ENCODE assay signal across 18 cellular contexts in genomic region chr18:52200891-52201663, GRCh38.
DNase-seq lines count a peak whose midpoint lies in the region; ATAC-seq and TF ChIP-seq lines count a peak whose summit lies in the region.
"Had no signal": no experiment of that assay in that cellular context is flagged by ENCODE, and none has a peak within 500 bp of the region (broad histone marks: within the 10 kb centered on the region; RNA-seq: fewer than 3 reads in every experiment).

No MANE protein-coding gene starts in this region.

- no peaks in the 10 kb centered on the region for H3K9me3 ChIP-seq in neural progenitor cell (ENCODE audit: low read depth)
- no peaks in the 10 kb centered on the region for H3K9me3 ChIP-seq in gastroesophageal sphincter

- TF ChIP-seq CTCF in neural progenitor cell (IDR thresholded peaks at IDR 0.05) (no peak), gastroesophageal sphincter (IDR thresholded peaks at IDR 0.05) (no peak)

- peak; percentile 7 for DNase-seq in NCI-H2171 (lab: John Stamatoyannopoulos, UW)
- DNase-seq in NCI-H69 (lab: John Stamatoyannopoulos, UW), result peak; percentile 73
- DNase-seq in head of caudate nucleus, result peak in 41 of 42 donors; percentile 4 to 85 (median 44)
- peak; percentile 17 for DNase-seq in neural progenitor cell (ENCODE audit: low spot score)
- no peak for DNase-seq in 8988T
- no peak for DNase-seq in cerebellar nuclear complex (lab: John Stamatoyannopoulos, UW)
- DNase-seq in HPDE6-E6E7 (ENCODE audit: extremely low spot score), result no peak
- DNase-seq: C1 segment of cervical spinal cord; Calu3; CD4-positive, alpha-beta memory T cell; COR-L47; DMS53; DMS79 treated with DMSO at 0.1 percent for 48 hours; GF-D8; GM23248; H7; HCEC 1CT had no signal

- H3K27ac Mint-ChIP-seq in neural progenitor cell, result no peak overlapping the region
- H3K27ac Mint-ChIP-seq: CD4-positive, alpha-beta memory T cell had no signal

- TF ChIP-seq EP300 in gastroesophageal sphincter (IDR thresholded peaks at IDR 0.05), result no peak

- H3K4me3 ChIP-seq in neural progenitor cell (no peak overlapping the region), gastroesophageal sphincter (no peak overlapping the region)
- H3K4me3 ChIP-seq: GM23248 had no signal

- H4K20me1 ChIP-seq in neural progenitor cell (ENCODE audit: low read depth), result no peaks in the 10 kb centered on the region

- peaks cover 11% of the 10 kb centered on the region for H3K4me1 Mint-ChIP-seq in neural progenitor cell
- H3K4me1 Mint-ChIP-seq: CD4-positive, alpha-beta memory T cell had no signal

- H3K36me3 Mint-ChIP-seq in neural progenitor cell, result no peaks in the 10 kb centered on the region
- H3K36me3 Mint-ChIP-seq: CD4-positive, alpha-beta memory T cell had no signal

- H3K27me3 ChIP-seq in neural progenitor cell, result no peaks in the 10 kb centered on the region
- no peaks in the 10 kb centered on the region for H3K27me3 ChIP-seq in gastroesophageal sphincter

- H2AFZ ChIP-seq in neural progenitor cell (replicated peaks), result no peak overlapping the region
- H2AFZ ChIP-seq: GM23248 had no signal

- H3K4me2 ChIP-seq in neural progenitor cell, result no peak overlapping the region

- H3K4me3 Mint-ChIP-seq in neural progenitor cell, result no peak overlapping the region
- H3K4me3 Mint-ChIP-seq: CD4-positive, alpha-beta memory T cell had no signal

- H3K36me3 ChIP-seq in neural progenitor cell (no peaks in the 10 kb centered on the region), gastroesophageal sphincter (no peaks in the 10 kb centered on the region)

- no peak overlapping the region for H3K9ac ChIP-seq in neural progenitor cell
- H3K9ac ChIP-seq: GM23248 had no signal

- ATAC-seq in gastroesophageal sphincter, result no peak

- peaks cover 6% of the 10 kb centered on the region for H3K9me3 Mint-ChIP-seq in neural progenitor cell

- H3K27me3 Mint-ChIP-seq in neural progenitor cell (ENCODE audit: insufficient read depth, low read depth), result no peaks in the 10 kb centered on the region
- H3K27me3 Mint-ChIP-seq: CD4-positive, alpha-beta memory T cell had no signal

- H3K27ac ChIP-seq in neural progenitor cell, result no peak overlapping the region
- no peak overlapping the region for H3K27ac ChIP-seq in gastroesophageal sphincter
- H3K27ac ChIP-seq: GM23248 had no signal

- no peaks in the 10 kb centered on the region for H3F3A ChIP-seq in neural progenitor cell (ENCODE audit: low read depth)

- intact Hi-C loops in head of caudate nucleus (cut with DNase I), result no loop called here

- peaks cover 16% of the 10 kb centered on the region for H3K4me1 ChIP-seq in neural progenitor cell
- no peaks in the 10 kb centered on the region for H3K4me1 ChIP-seq in gastroesophageal sphincter

- WGBS in gastroesophageal sphincter (ENCODE audit: low coverage in 1 of 2), 2 donors, result 86 to 89% methylated on average over 11 of the region's 11 CpGs

- no peaks in the 10 kb centered on the region for H3K79me2 ChIP-seq in neural progenitor cell (ENCODE audit: low read depth)

- TF ChIP-seq POLR2A in gastroesophageal sphincter (IDR thresholded peaks at IDR 0.05), result no peak

Comparison
In these comparisons a context has a peak if more than half of its experiments do, and no peak if none do; other contexts are left out.
1. DNase-seq: peak in NCI-H2171 (single experiment), NCI-H69 (single experiment), head of caudate nucleus (41 of 42) and neural progenitor cell (single experiment); none in 8988T (single experiment), cerebellar nuclear complex (0 of 2) and HPDE6-E6E7 (single experiment).